8 cellular contexts compared by ENCODE assay signal in genomic region chr5:91556-92263, GRCh38. TPM values are rescaled to one million over a fixed set of nuclear protein-coding genes. Genes with fewer than 3 reads are reported as not detected.
DNase-seq lines count a peak whose midpoint lies in the region; ATAC-seq and TF ChIP-seq lines count a peak whose summit lies in the region.

Gene PLEKHG4B, plus strand, starts transcription at chr5:92168. Its CDS starts 64 bp downstream, at chr5:92232.

- TF ChIP-seq POLR2A in heart left ventricle (IDR thresholded peaks at IDR 0.05) (no peak), suprapubic skin (IDR thresholded peaks at IDR 0.05) (no peak)

- intact Hi-C loops in heart left ventricle (cut with DNase I): no loop called here
- intact Hi-C loops in Right ventricle myocardium superior (cut with DNase I): no loop called here

- DNase-seq in heart left ventricle: peak in 1 of 5 donors; percentile 43
- DNase-seq in Right ventricle myocardium superior: no peak
- DNase-seq in RPMI7951 (ENCODE audit: low read depth): peak; percentile 24
- peak; percentile 75 for DNase-seq in iPS DF 6.9 (ENCODE audit: low read depth, low spot score)
- DNase-seq in suprapubic skin (ENCODE audit: low spot score in 2 of 2): peak in 1 of 2 donors; percentile 74
- no peak for DNase-seq in superior temporal gyrus (ENCODE audit: extremely low spot score)
- no peak for DNase-seq in HuH-7.5 (ENCODE audit: low spot score)

- peaks cover 20 to 78% (median 46%) of the 10 kb centered on the region in 9 donors for H3K27me3 ChIP-seq in heart left ventricle
- no peaks in the 10 kb centered on the region for H3K27me3 ChIP-seq in iPS DF 6.9 (ENCODE audit: control insufficient read depth, insufficient read depth, low read length)
- H3K27me3 ChIP-seq in suprapubic skin: peaks cover 71% of the 10 kb centered on the region

- ATAC-seq in heart left ventricle (no peak), Right ventricle myocardium superior (ENCODE audit: poor library complexity) (no peak), GM21390 (IDR thresholded peaks at IDR 0.05; ENCODE audit: unreplicated experiment) (no peak)

- TF ChIP-seq EP300 in suprapubic skin (IDR thresholded peaks at IDR 0.05): no peak

- H3K4me3 ChIP-seq in heart left ventricle (peak within 1 kb of the TSS in 9 of 12 donors; percentile 21 to 47 (median 41)), iPS DF 6.9 (ENCODE audit: low read length) (peak within 1 kb of the TSS; percentile 47; the same call in 1 of the 2 replicates), suprapubic skin (peak within 1 kb of the TSS; percentile 55)

- 8 to 12% (median 9%) methylated on average over 16 to 57 of the region's 57 CpGs for WGBS in heart left ventricle, 4 donors
- no CpG with 5 or more reads among the region's 57 CpGs for WGBS in iPS DF 6.9 (ENCODE audit: insufficient coverage, insufficient read length)
- WGBS in suprapubic skin: 60% methylated on average over 3 of the region's 57 CpGs

- H3K4me1 ChIP-seq in heart left ventricle: peaks cover 0 to 9% (median 0%) of the 10 kb centered on the region in 12 donors
- H3K4me1 ChIP-seq in iPS DF 6.9 (ENCODE audit: control insufficient read depth, insufficient read depth, low read length): peaks cover 4% of the 10 kb centered on the region; the same call in 1 of the 2 replicates
- H3K4me1 ChIP-seq in suprapubic skin: peaks cover 8% of the 10 kb centered on the region

- H3K36me3 ChIP-seq in heart left ventricle (no peaks in the 10 kb centered on the region), iPS DF 6.9 (ENCODE audit: control insufficient read depth, insufficient read depth, low read length) (peaks cover 3% of the 10 kb centered on the region), suprapubic skin (no peaks in the 10 kb centered on the region)

- no peak within 1 kb of the TSS for H3K27ac ChIP-seq in heart left ventricle
- no peak within 1 kb of the TSS for H3K27ac ChIP-seq in iPS DF 6.9 (ENCODE audit: low read length)
- no peak within 1 kb of the TSS for H3K27ac ChIP-seq in suprapubic skin

- TF ChIP-seq CTCF in heart left ventricle (IDR thresholded peaks at IDR 0.05) (no peak), suprapubic skin (IDR thresholded peaks at IDR 0.05) (no peak)

- H3K9me3 ChIP-seq in heart left ventricle: peaks cover 0 to 4% (median 0%) of the 10 kb centered on the region in 12 donors
- no peaks in the 10 kb centered on the region for H3K9me3 ChIP-seq in iPS DF 6.9 (ENCODE audit: control insufficient read depth, insufficient read depth, low read length)
- no peaks in the 10 kb centered on the region for H3K9me3 ChIP-seq in suprapubic skin

RNA-seq across cellular contexts. Expression of gene PLEKHG4B, which starts in this region (rescaled TPM):
- total RNA-seq in heart left ventricle (under 1 TPM in 4 of 9 donors, not detected in 5; 0.03 to 0.34 (median 0.10) TPM), Right ventricle myocardium superior (not detected), suprapubic skin (1 to 10 TPM in 2 of 4 donors, under 1 TPM in 2; 0.45 to 2.4 (median 1.2) TPM)
- not detected for polyA plus RNA-seq in heart left ventricle
- total RNA-seq in RPMI7951 (2014; rRNA removed; shearing (Covaris generic)): 2.3 TPM in 2 replicates

Comparison
In these comparisons a context has a peak if more than half of its experiments do, and no peak if none do; other contexts are left out.
1. DNase-seq: peak in RPMI7951 (single experiment) and iPS DF 6.9 (single experiment); none in Right ventricle myocardium superior (single experiment), superior temporal gyrus (single experiment) and HuH-7.5 (single experiment).
2. Peak in every context shown above with its lines, with median percentiles within 50 percentile points of each other: H3K4me3 ChIP-seq.